8 cellular contexts compared by ENCODE assay signal in genomic region chr4:110059556-110060191, GRCh38.
DNase-seq lines count a peak whose midpoint lies in the region; ATAC-seq, FAIRE-seq and TF ChIP-seq lines count a peak whose summit lies in the region.

No MANE protein-coding gene starts in this region.

- H3K9me3 ChIP-seq in adipocyte (ENCODE audit: control insufficient read depth, low read length), result no peaks in the 10 kb centered on the region

- ATAC-seq in GM18909 (IDR thresholded peaks at IDR 0.05; ENCODE audit: poor library complexity, unreplicated experiment), result peak; percentile 87
- ATAC-seq in HG03064 (IDR thresholded peaks at IDR 0.05; ENCODE audit: low read depth, unreplicated experiment), result peak; percentile 75

- no peaks in the 10 kb centered on the region for H3K27me3 ChIP-seq in adipocyte (replicated peaks; ENCODE audit: control insufficient read depth, insufficient read depth, low read length)

- no peak overlapping the region for H3K4me3 ChIP-seq in adipocyte (ENCODE audit: low read length)

- no peak overlapping the region for H3K9ac ChIP-seq in adipocyte (ENCODE audit: low read length)

- no peak for TF ChIP-seq CTCF in D721Med (IDR thresholded peaks at IDR 0.05; ENCODE audit: insufficient read depth, missing control alignments)

- peak; percentile 10 for DNase-seq in A172 (ENCODE audit: low spot score)
- DNase-seq in adipocyte (ENCODE audit: low read depth), result peak; percentile 30
- DNase-seq in COLO829 (ENCODE audit: low spot score), result no peak
- DNase-seq in D721Med (ENCODE audit: insufficient read length, low spot score), result no peak
- no peak for DNase-seq in iPS-NIHi11 (ENCODE audit: low spot score)
- no peak for DNase-seq in SKM-1 treated with dmso at 0.1 percent for 144 hours (lab: John Stamatoyannopoulos, UW; ENCODE audit: unreplicated experiment)

- H3K36me3 ChIP-seq in adipocyte (ENCODE audit: control insufficient read depth, insufficient read depth, low read length, severe bottlenecking), result peaks cover 23% of the 10 kb centered on the region

- no peak for FAIRE-seq in D721Med (lab: Jason Lieb, UNC)

- H3K4me1 ChIP-seq in adipocyte (ENCODE audit: control insufficient read depth, insufficient read depth, low read length), result peaks cover 21% of the 10 kb centered on the region

Comparison
In these comparisons a context has a peak if more than half of its experiments do, and no peak if none do; other contexts are left out.
1. DNase-seq: peak in A172 (single experiment) and adipocyte (single experiment); none in COLO829 (single experiment), D721Med (single experiment), iPS-NIHi11 (single experiment) and SKM-1 treated with dmso at 0.1 percent for 144 hours (single experiment).